11 cellular contexts compared by ENCODE assay signal in genomic region chr14:85572845-85573244, GRCh38. TPM values are rescaled to one million over a fixed set of nuclear protein-coding genes. Genes with fewer than 3 reads are reported as not detected.
DNase-seq lines count a peak whose midpoint lies in the region; ATAC-seq and TF ChIP-seq lines count a peak whose summit lies in the region.
"Had no signal": no experiment of that assay in that cellular context is flagged by ENCODE, and none has a peak within 500 bp of the region (broad histone marks: within the 10 kb centered on the region; RNA-seq: fewer than 3 reads in every experiment).

No MANE protein-coding gene starts in this region.

- no peak for DNase-seq in activated T-cell treated with anti-CD3 and anti-CD28 coated beads, Interleukin-2, amount 50 U/mL, for 72 hours
- DNase-seq in activated T-cell treated with anti-CD3 and anti-CD28 coated beads, Interleukin-2, amount 50 U/mL, for 1 hour = no peak
- no peak for DNase-seq in SK-N-MC (ENCODE audit: low read depth, low spot score)
- peak; percentile 60 for DNase-seq in fibroblast of villous mesenchyme (ENCODE audit: low read depth)
- DNase-seq in stimulated activated effector memory CD8-positive, alpha-beta T cell treated with anti-CD3 and anti-CD28 coated beads, Interleukin-12 subunit alpha, Interleukin-12 subunit beta, amount 100 ng/mL, for 72 hours (ENCODE audit: low spot score in 2 of 2) = no peak
- DNase-seq in activated CD4-positive, alpha-beta T cell treated with anti-CD3 and anti-CD28 coated beads for 4 hours = no peak
- DNase-seq in activated CD8-positive, alpha-beta memory T cell treated with anti-CD3 and anti-CD28 coated beads, Interleukin-2, amount 10 ng/mL, durations not matched to agents 7 days and 5 days = no peak
- DNase-seq: NCI-H1930; stimulated activated CD4-positive, alpha-beta T cell treated with anti-CD3 and anti-CD28 coated beads, Interleukin-1b, Interleukin-23, amount 100 ng/mL, for 48 hours had no signal

- H3K36me3 Mint-ChIP-seq in activated T-cell treated with anti-CD3 and anti-CD28 coated beads, Interleukin-2, amount 50 U/mL, for 72 hours (ENCODE audit: insufficient read depth in 2 of 2) = no peaks in the 10 kb centered on the region
- no peaks in the 10 kb centered on the region for H3K36me3 Mint-ChIP-seq in stimulated activated effector memory CD8-positive, alpha-beta T cell treated with anti-CD3 and anti-CD28 coated beads, Interleukin-12 subunit alpha, Interleukin-12 subunit beta, amount 100 ng/mL, for 72 hours
- H3K36me3 Mint-ChIP-seq in activated CD8-positive, alpha-beta memory T cell treated with anti-CD3 and anti-CD28 coated beads, Interleukin-2, amount 10 ng/mL, durations not matched to agents 7 days and 5 days = no peaks in the 10 kb centered on the region

- H3K9me3 ChIP-seq in SK-N-MC (ENCODE audit: low read depth, low read length) = no peaks in the 10 kb centered on the region

- H3K9ac ChIP-seq in SK-N-MC (ENCODE audit: insufficient read length) = no peak overlapping the region
- H3K9ac ChIP-seq: neural progenitor cell had no signal

- H3K4me1 Mint-ChIP-seq in activated T-cell treated with anti-CD3 and anti-CD28 coated beads, Interleukin-2, amount 50 U/mL, for 72 hours (ENCODE audit: low read depth) = peaks cover 9% of the 10 kb centered on the region
- no peaks in the 10 kb centered on the region for H3K4me1 Mint-ChIP-seq in stimulated activated effector memory CD8-positive, alpha-beta T cell treated with anti-CD3 and anti-CD28 coated beads, Interleukin-12 subunit alpha, Interleukin-12 subunit beta, amount 100 ng/mL, for 72 hours
- no peaks in the 10 kb centered on the region for H3K4me1 Mint-ChIP-seq in activated CD8-positive, alpha-beta memory T cell treated with anti-CD3 and anti-CD28 coated beads, Interleukin-2, amount 10 ng/mL, durations not matched to agents 7 days and 5 days

- H3K9me3 Mint-ChIP-seq in activated T-cell treated with anti-CD3 and anti-CD28 coated beads, Interleukin-2, amount 50 U/mL, for 72 hours = peaks cover 3 to 4% of the 10 kb centered on the region in 2 donors
- H3K9me3 Mint-ChIP-seq in stimulated activated effector memory CD8-positive, alpha-beta T cell treated with anti-CD3 and anti-CD28 coated beads, Interleukin-12 subunit alpha, Interleukin-12 subunit beta, amount 100 ng/mL, for 72 hours = peaks cover 8% of the 10 kb centered on the region
- no peaks in the 10 kb centered on the region for H3K9me3 Mint-ChIP-seq in activated CD8-positive, alpha-beta memory T cell treated with anti-CD3 and anti-CD28 coated beads, Interleukin-2, amount 10 ng/mL, durations not matched to agents 7 days and 5 days (ENCODE audit: low read depth)
- H3K9me3 Mint-ChIP-seq: neural progenitor cell had no signal

- peak overlapping the region; percentile 70 for H3K27ac ChIP-seq in SK-N-MC
- H3K27ac ChIP-seq: neural progenitor cell had no signal

- no peak overlapping the region for H3K4me3 Mint-ChIP-seq in activated T-cell treated with anti-CD3 and anti-CD28 coated beads, Interleukin-2, amount 50 U/mL, for 72 hours
- H3K4me3 Mint-ChIP-seq in stimulated activated effector memory CD8-positive, alpha-beta T cell treated with anti-CD3 and anti-CD28 coated beads, Interleukin-12 subunit alpha, Interleukin-12 subunit beta, amount 100 ng/mL, for 72 hours = no peak overlapping the region
- no peak overlapping the region for H3K4me3 Mint-ChIP-seq in activated CD8-positive, alpha-beta memory T cell treated with anti-CD3 and anti-CD28 coated beads, Interleukin-2, amount 10 ng/mL, durations not matched to agents 7 days and 5 days
- H3K4me3 Mint-ChIP-seq: neural progenitor cell had no signal

- H3K27ac Mint-ChIP-seq in activated T-cell treated with anti-CD3 and anti-CD28 coated beads, Interleukin-2, amount 50 U/mL, for 72 hours = no peak overlapping the region
- H3K27ac Mint-ChIP-seq in stimulated activated effector memory CD8-positive, alpha-beta T cell treated with anti-CD3 and anti-CD28 coated beads, Interleukin-12 subunit alpha, Interleukin-12 subunit beta, amount 100 ng/mL, for 72 hours = no peak overlapping the region
- H3K27ac Mint-ChIP-seq in activated CD8-positive, alpha-beta memory T cell treated with anti-CD3 and anti-CD28 coated beads, Interleukin-2, amount 10 ng/mL, durations not matched to agents 7 days and 5 days = no peak overlapping the region
- H3K27ac Mint-ChIP-seq: neural progenitor cell had no signal

- no peaks in the 10 kb centered on the region for H3K27me3 Mint-ChIP-seq in activated T-cell treated with anti-CD3 and anti-CD28 coated beads, Interleukin-2, amount 50 U/mL, for 72 hours (ENCODE audit: low read depth)
- no peaks in the 10 kb centered on the region for H3K27me3 Mint-ChIP-seq in activated CD8-positive, alpha-beta memory T cell treated with anti-CD3 and anti-CD28 coated beads, Interleukin-2, amount 10 ng/mL, durations not matched to agents 7 days and 5 days

- no peak for TF ChIP-seq CTCF in fibroblast of villous mesenchyme (IDR thresholded peaks at IDR 0.05; ENCODE audit: insufficient read depth, low read depth, low read length)

- H3K36me3 ChIP-seq in SK-N-MC (ENCODE audit: insufficient read depth, low read length) = peaks cover 60% of the 10 kb centered on the region
- H3K36me3 ChIP-seq: neural progenitor cell had no signal

- H3K4me3 ChIP-seq in SK-N-MC = no peak overlapping the region
- H3K4me3 ChIP-seq in fibroblast of villous mesenchyme (ENCODE audit: low read depth, low read length) = no peak overlapping the region
- H3K4me3 ChIP-seq: neural progenitor cell had no signal

- peak; percentile 82 to 83 for ATAC-seq in activated T-cell treated with anti-CD3 and anti-CD28 coated beads, Interleukin-2, amount 50 U/mL, for 72 hours (replicated peaks in 1 of 2)
- peak; percentile 51 for ATAC-seq in stimulated activated effector memory CD8-positive, alpha-beta T cell treated with anti-CD3 and anti-CD28 coated beads, Interleukin-12 subunit alpha, Interleukin-12 subunit beta, amount 100 ng/mL, for 72 hours
- ATAC-seq in HG03039 (IDR thresholded peaks at IDR 0.05; ENCODE audit: unreplicated experiment) = no peak
- ATAC-seq in activated CD8-positive, alpha-beta memory T cell treated with anti-CD3 and anti-CD28 coated beads, Interleukin-2, amount 10 ng/mL, durations not matched to agents 7 days and 5 days = no peak

- CTCF ChIA-PET in activated CD8-positive, alpha-beta memory T cell treated with anti-CD3 and anti-CD28 coated beads, Interleukin-2, amount 10 ng/mL, durations not matched to agents 7 days and 5 days (lab: Charles Lee) = no interaction called here

RNA-seq across cellular contexts. Expression of gene FLRT2, which starts 42.9 kb away (rescaled TPM):
- total RNA-seq in activated T-cell treated with anti-CD3 and anti-CD28 coated beads, Interleukin-2, amount 50 U/mL, for 72 hours = not detected
- 12.9 and 14.7 TPM in 2 replicates for total RNA-seq in fibroblast of villous mesenchyme
- total RNA-seq in activated CD8-positive, alpha-beta memory T cell treated with anti-CD3 and anti-CD28 coated beads, Interleukin-2, amount 10 ng/mL, durations not matched to agents 7 days and 5 days = not detected

Comparison
In these comparisons a context has a peak if more than half of its experiments do, and no peak if none do; other contexts are left out.
1. ATAC-seq: peak in activated T-cell treated with anti-CD3 and anti-CD28 coated beads, Interleukin-2, amount 50 U/mL, for 72 hours (2 of 2) and stimulated activated effector memory CD8-positive, alpha-beta T cell treated with anti-CD3 and anti-CD28 coated beads, Interleukin-12 subunit alpha, Interleukin-12 subunit beta, amount 100 ng/mL, for 72 hours (single experiment); none in HG03039 (single experiment) and activated CD8-positive, alpha-beta memory T cell treated with anti-CD3 and anti-CD28 coated beads, Interleukin-2, amount 10 ng/mL, durations not matched to agents 7 days and 5 days (single experiment).
2. RNA of gene FLRT2, which starts 42.9 kb away (total RNA-seq): 12.9 to 14.7 TPM in fibroblast of villous mesenchyme; not detected in activated T-cell treated with anti-CD3 and anti-CD28 coated beads, Interleukin-2, amount 50 U/mL, for 72 hours and not detected in activated CD8-positive, alpha-beta memory T cell treated with anti-CD3 and anti-CD28 coated beads, Interleukin-2, amount 10 ng/mL, durations not matched to agents 7 days and 5 days; every median in the first group is over 10 times any median in the second.